Comparison of ENCODE assay signal across 16 cellular contexts in the genomic region with DNA sequence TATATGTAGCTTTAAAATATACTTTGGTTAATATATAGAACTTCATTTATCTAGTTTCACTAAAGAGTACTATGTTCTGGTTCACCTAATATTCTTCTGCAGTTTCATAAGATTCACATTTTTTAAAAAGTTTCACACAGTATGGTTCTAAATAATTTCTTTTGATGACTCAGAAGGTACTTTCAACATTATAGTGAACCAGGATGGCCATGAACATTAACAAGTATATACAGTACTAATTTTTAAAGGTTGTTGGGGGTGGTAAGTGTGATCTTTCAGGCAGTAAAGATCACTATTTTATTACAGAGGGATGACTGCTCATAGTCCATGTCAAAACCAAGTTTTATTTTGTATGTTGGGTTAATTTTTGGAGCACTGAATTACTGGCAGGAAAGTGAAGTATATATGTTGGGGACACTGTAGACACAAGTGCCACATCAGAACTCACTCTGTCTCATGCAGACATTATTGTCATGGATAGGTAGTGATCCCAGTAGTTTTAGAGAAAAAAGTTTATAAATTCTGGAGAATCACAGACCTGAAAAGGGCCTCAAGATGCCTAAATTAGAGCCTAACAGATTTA. TPM values are rescaled to one million over a fixed set of nuclear protein-coding genes. Genes with fewer than 3 reads are reported as not detected.
A peak's percentile ranks its signal among the peaks of the same experiment; 100 is the strongest.
DNase-seq lines count a peak whose midpoint lies in the region; ATAC-seq, FAIRE-seq and TF ChIP-seq lines count a peak whose summit lies in the region.
"Had no signal": no experiment of that assay in that cellular context is flagged by ENCODE, and none has a peak within 500 bp of the region (broad histone marks: within the 10 kb centered on the region; RNA-seq: fewer than 3 reads in every experiment).

No MANE protein-coding gene starts in this region.

- no peaks in the 10 kb centered on the region for H3K27me3 ChIP-seq in astrocyte (ENCODE audit: insufficient read depth, low read length)
- H3K27me3 ChIP-seq in naive thymus-derived CD4-positive, alpha-beta T cell (ENCODE audit: control insufficient read depth in 2 of 2, insufficient read depth in 2 of 2, low read length in 2 of 2): no peaks in the 10 kb centered on the region

- no peaks in the 10 kb centered on the region for H3K9me3 Mint-ChIP-seq in activated naive CD4-positive, alpha-beta T cell treated with anti-CD3 and anti-CD28 coated beads, Interleukin-2, amount 50 U/mL, for 72 hours
- H3K9me3 Mint-ChIP-seq in activated naive CD4-positive, alpha-beta T cell treated with anti-CD3 and anti-CD28 coated beads, Interleukin-2, amount 10 ng/mL, durations not matched to agents 7 days and 5 days: no peaks in the 10 kb centered on the region
- no peaks in the 10 kb centered on the region for H3K9me3 Mint-ChIP-seq in astrocyte (ENCODE audit: unreplicated experiment)
- H3K9me3 Mint-ChIP-seq in naive thymus-derived CD4-positive, alpha-beta T cell: no peaks in the 10 kb centered on the region
- H3K9me3 Mint-ChIP-seq in type B pancreatic cell: no peaks in the 10 kb centered on the region
- H3K9me3 Mint-ChIP-seq: activated T-cell treated with anti-CD3 and anti-CD28 coated beads, Interleukin-2, amount 50 U/mL, for 4 hours; GM23338; immature natural killer cell; nephron had no signal

- H3K4me3 ChIP-seq in astrocyte (ENCODE audit: insufficient read depth, low read depth, low read length): no peak overlapping the region
- no peak overlapping the region for H3K4me3 ChIP-seq in naive thymus-derived CD4-positive, alpha-beta T cell (ENCODE audit: low read length)
- H3K4me3 ChIP-seq: coronary artery, GM23338 had no signal

- H3K4me1 ChIP-seq in astrocyte (ENCODE audit: insufficient read depth, low read length): peaks cover 24% of the 10 kb centered on the region
- no peaks in the 10 kb centered on the region for H3K4me1 ChIP-seq in naive thymus-derived CD4-positive, alpha-beta T cell (ENCODE audit: control insufficient read depth in 2 of 2, insufficient read depth in 2 of 2, low read length in 2 of 2)

- DNase-seq in activated naive CD4-positive, alpha-beta T cell treated with anti-CD3 and anti-CD28 coated beads, Interleukin-2, amount 50 U/mL, for 72 hours (ENCODE audit: low spot score in 2 of 2): no peak
- no peak for DNase-seq in activated naive CD4-positive, alpha-beta T cell treated with anti-CD3 and anti-CD28 coated beads, Interleukin-2, amount 10 ng/mL, durations not matched to agents 7 days and 5 days
- DNase-seq in astrocyte (ENCODE audit: low read depth): no peak
- DNase-seq in naive thymus-derived CD4-positive, alpha-beta T cell: no peak
- no peak for DNase-seq in type B pancreatic cell (ENCODE audit: extremely low spot score, unreplicated experiment)
- no peak for DNase-seq in sciatic nerve (ENCODE audit: low spot score)
- DNase-seq in stimulated activated CD4-positive, alpha-beta T cell treated with anti-CD3 and anti-CD28 coated beads, Interleukin-4, amount 100 ng/mL, for 24 hours: no peak
- DNase-seq in activated gamma-delta T cell (lab: John Stamatoyannopoulos, UW): no peak
- DNase-seq: activated T-cell treated with anti-CD3 and anti-CD28 coated beads, Interleukin-2, amount 50 U/mL, for 4 hours; immature natural killer cell; NCI-H1092 treated with DMSO at 0.1 percent for 48 hours; NCI-H69; SIG-M5 had no signal

- intact Hi-C loops in naive thymus-derived CD4-positive, alpha-beta T cell (cut with micrococcal nuclease): loop anchor here in 1 of 2 donors (5.0 kb wide), 1 partner anchor 116 kb away; a partner anchor contains a TSS
- intact Hi-C loops in sciatic nerve (cut with DNase I): no loop called here

- H3K36me3 Mint-ChIP-seq in activated naive CD4-positive, alpha-beta T cell treated with anti-CD3 and anti-CD28 coated beads, Interleukin-2, amount 50 U/mL, for 72 hours: peaks cover 0 to 5% of the 10 kb centered on the region in 2 donors
- H3K36me3 Mint-ChIP-seq in activated naive CD4-positive, alpha-beta T cell treated with anti-CD3 and anti-CD28 coated beads, Interleukin-2, amount 10 ng/mL, durations not matched to agents 7 days and 5 days: peaks cover 24% of the 10 kb centered on the region
- peaks cover 1% of the 10 kb centered on the region for H3K36me3 Mint-ChIP-seq in astrocyte (ENCODE audit: low read depth, unreplicated experiment)
- peaks cover 4 to 23% (median 17%) of the 10 kb centered on the region in 5 donors for H3K36me3 Mint-ChIP-seq in naive thymus-derived CD4-positive, alpha-beta T cell
- H3K36me3 Mint-ChIP-seq in type B pancreatic cell: peaks cover 14% of the 10 kb centered on the region

- H3K9me3 ChIP-seq in astrocyte (ENCODE audit: insufficient read depth, low read depth, low read length): no peaks in the 10 kb centered on the region
- no peaks in the 10 kb centered on the region for H3K9me3 ChIP-seq in naive thymus-derived CD4-positive, alpha-beta T cell (ENCODE audit: control insufficient read depth in 2 of 3, low read length in 3 of 3)

- H3K4me1 Mint-ChIP-seq in activated naive CD4-positive, alpha-beta T cell treated with anti-CD3 and anti-CD28 coated beads, Interleukin-2, amount 10 ng/mL, durations not matched to agents 7 days and 5 days: peaks cover 12% of the 10 kb centered on the region
- H3K4me1 Mint-ChIP-seq in astrocyte (ENCODE audit: low read depth, unreplicated experiment): peaks cover 72% of the 10 kb centered on the region
- peaks cover 12 to 30% (median 21%) of the 10 kb centered on the region in 7 donors for H3K4me1 Mint-ChIP-seq in naive thymus-derived CD4-positive, alpha-beta T cell
- peaks cover 28% of the 10 kb centered on the region for H3K4me1 Mint-ChIP-seq in type B pancreatic cell (ENCODE audit: unreplicated experiment)

- peak overlapping the region; percentile 56 for H3K9ac ChIP-seq in astrocyte (ENCODE audit: low read length)

- H3K27me3 Mint-ChIP-seq in activated naive CD4-positive, alpha-beta T cell treated with anti-CD3 and anti-CD28 coated beads, Interleukin-2, amount 10 ng/mL, durations not matched to agents 7 days and 5 days: no peaks in the 10 kb centered on the region
- H3K27me3 Mint-ChIP-seq in astrocyte (ENCODE audit: low read depth, unreplicated experiment) (no peaks in the 10 kb centered on the region), type B pancreatic cell (no peaks in the 10 kb centered on the region)
- no peaks in the 10 kb centered on the region for H3K27me3 Mint-ChIP-seq in naive thymus-derived CD4-positive, alpha-beta T cell

- H3K27ac Mint-ChIP-seq in activated naive CD4-positive, alpha-beta T cell treated with anti-CD3 and anti-CD28 coated beads, Interleukin-2, amount 50 U/mL, for 72 hours: peak overlapping the region; percentile 60 to 92
- no peak overlapping the region for H3K27ac Mint-ChIP-seq in activated naive CD4-positive, alpha-beta T cell treated with anti-CD3 and anti-CD28 coated beads, Interleukin-2, amount 10 ng/mL, durations not matched to agents 7 days and 5 days
- H3K27ac Mint-ChIP-seq in astrocyte (ENCODE audit: unreplicated experiment) (peak overlapping the region; percentile 96), type B pancreatic cell (peak overlapping the region; percentile 7)
- H3K27ac Mint-ChIP-seq in naive thymus-derived CD4-positive, alpha-beta T cell: peak overlapping the region in 5 of 9 donors; percentile 15 to 77 (median 58)
- H3K27ac Mint-ChIP-seq: GM23338, nephron had no signal

- TF ChIP-seq CTCF in astrocyte (IDR thresholded peaks at IDR 0.05; ENCODE audit: insufficient read depth, low read depth, low read length) (no peak), type B pancreatic cell (conservative IDR thresholded peaks at IDR 0.05) (no peak)

- H3K79me2 ChIP-seq in astrocyte (ENCODE audit: insufficient read depth, low read length): peaks cover 25% of the 10 kb centered on the region

- H3K36me3 ChIP-seq in astrocyte (ENCODE audit: insufficient read depth, low read length): peaks cover 6% of the 10 kb centered on the region
- H3K36me3 ChIP-seq in naive thymus-derived CD4-positive, alpha-beta T cell (ENCODE audit: control insufficient read depth in 2 of 3, insufficient read depth in 3 of 3, low read length in 3 of 3): peaks cover 12 to 60% (median 31%) of the 10 kb centered on the region in 3 experiments

- peak; percentile 62 to 82 for ATAC-seq in activated naive CD4-positive, alpha-beta T cell treated with anti-CD3 and anti-CD28 coated beads, Interleukin-2, amount 50 U/mL, for 72 hours
- ATAC-seq in naive thymus-derived CD4-positive, alpha-beta T cell: no peak
- ATAC-seq in sciatic nerve: no peak

- H4K20me1 ChIP-seq in astrocyte (ENCODE audit: insufficient read depth, low read length): peaks cover 7% of the 10 kb centered on the region

- H3K27ac ChIP-seq in astrocyte (ENCODE audit: low read depth, low read length): peak overlapping the region; percentile 73
- H3K27ac ChIP-seq in naive thymus-derived CD4-positive, alpha-beta T cell (ENCODE audit: low read depth, low read length): no peak overlapping the region

- no peak for FAIRE-seq in astrocyte (lab: Jason Lieb, UNC)

- H3K4me2 ChIP-seq in astrocyte (ENCODE audit: low read length): peak overlapping the region; percentile 58
- H3K4me2 ChIP-seq: GM23338 had no signal

- H2AFZ ChIP-seq in astrocyte (ENCODE audit: low read depth, low read length): no peak overlapping the region
- H2AFZ ChIP-seq: GM23338 had no signal

- POLR2A ChIA-PET in naive thymus-derived CD4-positive, alpha-beta T cell (lab: Charles Lee): interaction anchor here (0.7 to 1.0 kb wide), 3 partner anchors 15 to 67 kb away, joined by 3 to 4 read pairs (median 3); no protein-coding TSS in a partner anchor

- no peak overlapping the region for H3K4me3 Mint-ChIP-seq in activated naive CD4-positive, alpha-beta T cell treated with anti-CD3 and anti-CD28 coated beads, Interleukin-2, amount 10 ng/mL, durations not matched to agents 7 days and 5 days
- H3K4me3 Mint-ChIP-seq in astrocyte (ENCODE audit: unreplicated experiment) (no peak overlapping the region), type B pancreatic cell (no peak overlapping the region)
- H3K4me3 Mint-ChIP-seq in naive thymus-derived CD4-positive, alpha-beta T cell: no peak overlapping the region
- H3K4me3 Mint-ChIP-seq: activated T-cell treated with anti-CD3 and anti-CD28 coated beads, Interleukin-2, amount 50 U/mL, for 4 hours; GM23338; immature natural killer cell; nephron had no signal

- CTCF ChIA-PET in activated naive CD4-positive, alpha-beta T cell treated with anti-CD3 and anti-CD28 coated beads, Interleukin-2, amount 10 ng/mL, durations not matched to agents 7 days and 5 days (lab: Charles Lee): interaction anchor here (0.7 to 7.0 kb wide), 6 partner anchors 9 to 230 kb away, joined by 3 to 59 read pairs (median 12); no protein-coding TSS in a partner anchor
- CTCF ChIA-PET in naive thymus-derived CD4-positive, alpha-beta T cell (lab: Charles Lee): no interaction called here

RNA-seq across cellular contexts. Expression of a gene that starts 60.0 kb away (rescaled TPM):
- 10 to 100 TPM; 37.2 to 41.5 TPM for total RNA-seq in activated naive CD4-positive, alpha-beta T cell treated with anti-CD3 and anti-CD28 coated beads, Interleukin-2, amount 50 U/mL, for 72 hours
- total RNA-seq in astrocyte (54.5 and 54.6 TPM in 2 replicates), type B pancreatic cell (ENCODE audit: low replicate concordance) (46.1 and 54.9 TPM in 2 replicates), sciatic nerve (42.8 TPM)
- 10 to 100 TPM; 43.0 to 74.3 (median 70.4) TPM for total RNA-seq in naive thymus-derived CD4-positive, alpha-beta T cell
- 10 to 100 TPM; 65.9 to 89.2 TPM for polyA plus RNA-seq in naive thymus-derived CD4-positive, alpha-beta T cell

Comparison
In these comparisons a context has a peak if more than half of its experiments do, and no peak if none do; other contexts are left out.
1. ATAC-seq: peak in activated naive CD4-positive, alpha-beta T cell treated with anti-CD3 and anti-CD28 coated beads, Interleukin-2, amount 50 U/mL, for 72 hours (2 of 2); none in naive thymus-derived CD4-positive, alpha-beta T cell (single experiment) and sciatic nerve (single experiment).